In genomic region chr6:109373333-109373732, GRCh38 we compare ENCODE assay signal across 13 cellular contexts. TPM values are rescaled to one million over a fixed set of nuclear protein-coding genes. Genes with fewer than 3 reads are reported as not detected.
DNase-seq lines count a peak whose midpoint lies in the region; ATAC-seq lines count a peak whose summit lies in the region.
"Had no signal": no experiment of that assay in that cellular context is flagged by ENCODE, and none has a peak within 500 bp of the region (broad histone marks: within the 10 kb centered on the region; RNA-seq: fewer than 3 reads in every experiment).

No MANE protein-coding gene starts in this region.

- WGBS in right cardiac atrium, result 77% methylated on average over 4 of the region's 4 CpGs

- intact Hi-C loops in right cardiac atrium (cut with DNase I), result no loop called here

- H3K36me3 Mint-ChIP-seq in CD8-positive, alpha-beta memory T cell, result peaks cover 16 to 92% (median 27%) of the 10 kb centered on the region in 3 donors
- peaks cover 82% of the 10 kb centered on the region for H3K36me3 Mint-ChIP-seq in activated naive CD8-positive, alpha-beta T cell treated with anti-CD3 and anti-CD28 coated beads, Interleukin-2, amount 50 U/mL, for 24 hours (ENCODE audit: low read depth)

- H3K4me1 Mint-ChIP-seq in CD8-positive, alpha-beta memory T cell, result peaks cover 63 to 82% (median 80%) of the 10 kb centered on the region in 3 donors
- peaks cover 70% of the 10 kb centered on the region for H3K4me1 Mint-ChIP-seq in activated naive CD8-positive, alpha-beta T cell treated with anti-CD3 and anti-CD28 coated beads, Interleukin-2, amount 50 U/mL, for 24 hours

- H3K27ac ChIP-seq in CD8-positive, alpha-beta memory T cell (ENCODE audit: low read depth, low read length), result no peak overlapping the region
- no peak overlapping the region for H3K27ac ChIP-seq in right cardiac atrium (ENCODE audit: low read length)
- H3K27ac ChIP-seq: right atrium auricular region had no signal

- no peak overlapping the region for H3K4me3 ChIP-seq in CD8-positive, alpha-beta memory T cell (ENCODE audit: low read length)
- no peak overlapping the region for H3K4me3 ChIP-seq in right cardiac atrium (ENCODE audit: low read length)
- H3K4me3 ChIP-seq: coronary artery, right atrium auricular region had no signal

- DNase-seq in CD8-positive, alpha-beta memory T cell, result no peak
- DNase-seq in activated naive CD8-positive, alpha-beta T cell treated with anti-CD3 and anti-CD28 coated beads, Interleukin-2, amount 50 U/mL, for 24 hours, result no peak
- DNase-seq in right cardiac atrium (no peak), dermis blood vessel endothelial cell (no peak), amygdala (lab: John Stamatoyannopoulos, UW) (no peak), NCI-H69 (lab: John Stamatoyannopoulos, UW) (no peak)
- DNase-seq: activated CD8-positive, alpha-beta memory T cell treated with anti-CD3 and anti-CD28 coated beads, Interleukin-2, amount 50 U/mL, for 4 hours; KBM-7; NCI-H446 had no signal

- no peaks in the 10 kb centered on the region for H3K27me3 ChIP-seq in CD8-positive, alpha-beta memory T cell (ENCODE audit: insufficient read depth, low read length, poor library complexity, severe bottlenecking)
- no peaks in the 10 kb centered on the region for H3K27me3 ChIP-seq in right cardiac atrium (ENCODE audit: control insufficient read depth, insufficient read depth)
- H3K27me3 ChIP-seq: right atrium auricular region had no signal

- peak overlapping the region; percentile 30 to 81 (median 53) for H3K27ac Mint-ChIP-seq in CD8-positive, alpha-beta memory T cell
- peak overlapping the region; percentile 88 for H3K27ac Mint-ChIP-seq in activated naive CD8-positive, alpha-beta T cell treated with anti-CD3 and anti-CD28 coated beads, Interleukin-2, amount 50 U/mL, for 24 hours

- ATAC-seq in GM19395 (IDR thresholded peaks at IDR 0.05; ENCODE audit: unreplicated experiment) (peak; percentile 16), HG03066 (IDR thresholded peaks at IDR 0.05; ENCODE audit: low read depth, unreplicated experiment) (peak; percentile 3), right cardiac atrium (no peak)
- no peak for ATAC-seq in activated naive CD8-positive, alpha-beta T cell treated with anti-CD3 and anti-CD28 coated beads, Interleukin-2, amount 50 U/mL, for 24 hours

- peaks cover 70% of the 10 kb centered on the region for H3K36me3 ChIP-seq in CD8-positive, alpha-beta memory T cell (ENCODE audit: insufficient read depth, low read length)

- H3K27me3 Mint-ChIP-seq in CD8-positive, alpha-beta memory T cell, result no peaks in the 10 kb centered on the region
- no peaks in the 10 kb centered on the region for H3K27me3 Mint-ChIP-seq in activated naive CD8-positive, alpha-beta T cell treated with anti-CD3 and anti-CD28 coated beads, Interleukin-2, amount 50 U/mL, for 24 hours

- peaks cover 48% of the 10 kb centered on the region for H3K4me1 ChIP-seq in CD8-positive, alpha-beta memory T cell (ENCODE audit: insufficient read depth, low read length)
- H3K4me1 ChIP-seq in right cardiac atrium (ENCODE audit: control insufficient read depth, insufficient read depth, low read length), result no peaks in the 10 kb centered on the region

- POLR2A ChIA-PET in CD8-positive, alpha-beta memory T cell (lab: Charles Lee), result interaction anchor here (2.6 kb wide), 1 partner anchor 9 kb away, joined by 8 read pairs; the partner anchor contains the start of gene CD164

- H3K4me3 Mint-ChIP-seq in CD8-positive, alpha-beta memory T cell, result peak overlapping the region; percentile 9 to 41 (median 27)
- H3K4me3 Mint-ChIP-seq in activated naive CD8-positive, alpha-beta T cell treated with anti-CD3 and anti-CD28 coated beads, Interleukin-2, amount 50 U/mL, for 24 hours, result peak overlapping the region; percentile 57

- no peaks in the 10 kb centered on the region for H3K9me3 Mint-ChIP-seq in CD8-positive, alpha-beta memory T cell
- no peaks in the 10 kb centered on the region for H3K9me3 Mint-ChIP-seq in activated naive CD8-positive, alpha-beta T cell treated with anti-CD3 and anti-CD28 coated beads, Interleukin-2, amount 50 U/mL, for 24 hours

- H3K9me3 ChIP-seq in CD8-positive, alpha-beta memory T cell (ENCODE audit: low read length), result no peaks in the 10 kb centered on the region
- no peaks in the 10 kb centered on the region for H3K9me3 ChIP-seq in right cardiac atrium (ENCODE audit: control insufficient read depth, low read length)
- H3K9me3 ChIP-seq: right atrium auricular region had no signal

- CTCF ChIA-PET in CD8-positive, alpha-beta memory T cell (lab: Charles Lee), result interaction anchor here (1.4 kb wide), 1 partner anchor 9 kb away, joined by 6 read pairs; the partner anchor contains the start of gene CD164

RNA-seq across cellular contexts. Expression of gene CD164, which starts 8.9 kb away (rescaled TPM):
- 100 to 1,000 TPM; 246 to 259 TPM for total RNA-seq in CD8-positive, alpha-beta memory T cell
- polyA plus RNA-seq in CD8-positive, alpha-beta memory T cell, result 291 TPM
- total RNA-seq in right cardiac atrium (100 to 1,000 TPM; 128 to 141 (median 135) TPM), dermis blood vessel endothelial cell (115 and 135 TPM in 2 replicates)
- polyA plus RNA-seq in right cardiac atrium, result 105 TPM

Comparison
In these comparisons a context has a peak if more than half of its experiments do, and no peak if none do; other contexts are left out.
1. ATAC-seq: peak in GM19395 (single experiment) and HG03066 (single experiment); none in activated naive CD8-positive, alpha-beta T cell treated with anti-CD3 and anti-CD28 coated beads, Interleukin-2, amount 50 U/mL, for 24 hours (single experiment) and right cardiac atrium (0 of 2).